19 cellular contexts compared by ENCODE assay signal in the genomic region with DNA sequence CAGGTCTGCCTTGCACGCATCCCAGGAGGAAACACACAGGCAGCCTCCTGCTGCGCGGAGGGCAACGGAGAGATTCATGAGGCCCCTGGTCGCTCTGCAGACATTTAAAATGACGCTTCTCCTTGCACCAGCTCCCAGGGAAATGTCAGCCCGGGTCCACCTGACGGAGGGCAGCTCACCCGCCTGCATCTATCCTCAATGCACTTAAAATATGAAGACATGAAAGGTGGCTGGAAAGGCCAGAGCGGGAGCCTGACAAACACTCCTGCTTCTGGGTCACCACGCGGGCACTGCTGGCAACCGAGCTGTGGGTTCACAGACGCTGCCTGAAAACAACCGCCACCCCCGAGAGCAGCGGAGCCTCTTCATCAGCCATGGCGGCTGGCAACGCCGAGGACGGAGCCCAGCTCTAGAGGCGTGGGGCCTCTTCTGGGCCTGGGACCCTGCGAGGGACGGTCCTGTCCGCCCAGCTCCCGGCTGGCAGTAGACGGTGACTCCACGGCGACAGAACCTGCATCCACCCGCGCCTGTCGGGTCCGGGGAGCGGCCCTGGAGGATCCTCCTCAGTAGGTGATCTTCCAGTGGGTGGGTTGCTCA. TPM values are rescaled to one million over a fixed set of nuclear protein-coding genes. Genes with fewer than 3 reads are reported as not detected.
DNase-seq lines count a peak whose midpoint lies in the region; ATAC-seq, FAIRE-seq and TF ChIP-seq lines count a peak whose summit lies in the region.
"Had no signal": no experiment of that assay in that cellular context is flagged by ENCODE, and none has a peak within 500 bp of the region (broad histone marks: within the 10 kb centered on the region; RNA-seq: fewer than 3 reads in every experiment).

No MANE protein-coding gene starts in this region.

- no peak overlapping the region for H3K27ac Mint-ChIP-seq in activated CD4-positive, alpha-beta memory T cell treated with anti-CD3 and anti-CD28 coated beads for 36 hours
- H3K27ac Mint-ChIP-seq: activated T-helper 17 cell treated with anti-CD3 and anti-CD28 coated beads, Interleukin-2, amount 50 U/mL, for 72 hours; mesothelial cell of epicardium; nephron had no signal

- H3K9me3 Mint-ChIP-seq in activated CD4-positive, alpha-beta memory T cell treated with anti-CD3 and anti-CD28 coated beads for 36 hours: no peaks in the 10 kb centered on the region
- H3K9me3 Mint-ChIP-seq: activated T-helper 17 cell treated with anti-CD3 and anti-CD28 coated beads, Interleukin-2, amount 50 U/mL, for 72 hours; mesothelial cell of epicardium; nephron; WTC11 had no signal

- H3K9ac ChIP-seq in kidney (ENCODE audit: low read length in 2 of 2): no peak overlapping the region

- H3K9me3 ChIP-seq in kidney (ENCODE audit: control insufficient read depth in 1 of 2, low read length in 2 of 2): no peaks in the 10 kb centered on the region
- no peaks in the 10 kb centered on the region for H3K9me3 ChIP-seq in suprapubic skin
- H3K9me3 ChIP-seq: thoracic aorta had no signal

- H3K27ac ChIP-seq in kidney (ENCODE audit: low read depth in 2 of 2, low read length in 2 of 2) (no peak overlapping the region), suprapubic skin (no peak overlapping the region)
- H3K27ac ChIP-seq: thoracic aorta had no signal

- no peak for FAIRE-seq in kidney (lab: Jason Lieb, UNC)
- FAIRE-seq: endometrium had no signal

- H3K4me1 Mint-ChIP-seq in activated CD4-positive, alpha-beta memory T cell treated with anti-CD3 and anti-CD28 coated beads for 36 hours (ENCODE audit: low read depth): peaks cover 18% of the 10 kb centered on the region
- H3K4me1 Mint-ChIP-seq: CD14-positive monocyte, mesothelial cell of epicardium, nephron, WTC11 had no signal

- H3K4me1 ChIP-seq in kidney (ENCODE audit: control insufficient read depth in 1 of 2, insufficient read depth in 1 of 2, low read depth in 1 of 2, low read length in 2 of 2): peaks cover 0 to 3% of the 10 kb centered on the region in 2 donors
- no peaks in the 10 kb centered on the region for H3K4me1 ChIP-seq in suprapubic skin

- POLR2A ChIA-PET in activated CD4-positive, alpha-beta memory T cell treated with anti-CD3 and anti-CD28 coated beads for 36 hours (lab: Charles Lee): no interaction called here

- CTCF ChIA-PET in activated CD4-positive, alpha-beta memory T cell treated with anti-CD3 and anti-CD28 coated beads for 36 hours (lab: Charles Lee): interaction anchor here (1.1 kb wide), 1 partner anchor 25 kb away, joined by 3 read pairs; no protein-coding TSS in a partner anchor

- no peaks in the 10 kb centered on the region for H3K27me3 Mint-ChIP-seq in activated CD4-positive, alpha-beta memory T cell treated with anti-CD3 and anti-CD28 coated beads for 36 hours
- H3K27me3 Mint-ChIP-seq: activated T-helper 17 cell treated with anti-CD3 and anti-CD28 coated beads, Interleukin-2, amount 50 U/mL, for 72 hours had no signal

- intact Hi-C loops in cardiac septum (cut with DNase I) (no loop called here), Right ventricle myocardium inferior (cut with DNase I) (no loop called here), kidney (cut with DNase I) (no loop called here)
- intact Hi-C loops in activated CD4-positive, alpha-beta memory T cell treated with anti-CD3 and anti-CD28 coated beads for 36 hours (cut with micrococcal nuclease): no loop called here

- peaks cover 20 to 38% of the 10 kb centered on the region in 2 donors for H3K36me3 ChIP-seq in kidney (ENCODE audit: control insufficient read depth in 1 of 2, insufficient read depth in 2 of 2, low read length in 2 of 2)
- peaks cover 62% of the 10 kb centered on the region for H3K36me3 ChIP-seq in suprapubic skin

- no peaks in the 10 kb centered on the region for H3K27me3 ChIP-seq in suprapubic skin

- DNase-seq in cardiac septum (ENCODE audit: low spot score): peak; percentile 69
- no peak for DNase-seq in Right ventricle myocardium inferior (ENCODE audit: missing footprints)
- peak; percentile 6 for DNase-seq in activated CD4-positive, alpha-beta memory T cell treated with anti-CD3 and anti-CD28 coated beads for 36 hours
- DNase-seq in kidney: peak; percentile 75
- DNase-seq in suprapubic skin (ENCODE audit: low spot score in 2 of 2): peak; percentile 59 to 66
- DNase-seq in cerebellar nuclear complex (lab: John Stamatoyannopoulos, UW): no peak
- DNase-seq in NCI-H1105 (lab: John Stamatoyannopoulos, UW): no peak
- DNase-seq: IMR-90; NCI-H1436; NCI-H510A treated with DMSO at 0.1 percent for 48 hours; stimulated activated CD4-positive, alpha-beta T cell treated with anti-CD3 and anti-CD28 coated beads, Interleukin-1b, Interleukin-23, amount 100 ng/mL, for 48 hours had no signal

- no peak for TF ChIP-seq CTCF in kidney (IDR thresholded peaks at IDR 0.05; ENCODE audit: borderline replicate concordance, extremely low read depth, insufficient read depth)
- no peak for TF ChIP-seq CTCF in suprapubic skin (IDR thresholded peaks at IDR 0.05)

- H3K4me3 ChIP-seq in kidney (ENCODE audit: low read length in 2 of 2): no peak overlapping the region
- H3K4me3 ChIP-seq in suprapubic skin: no peak overlapping the region
- H3K4me3 ChIP-seq: thoracic aorta had no signal

- no peak for TF ChIP-seq POLR2A in suprapubic skin (IDR thresholded peaks at IDR 0.05)

- TF ChIP-seq EP300 in suprapubic skin (IDR thresholded peaks at IDR 0.05): no peak

- no peak for ATAC-seq in Right ventricle myocardium inferior
- no peak for ATAC-seq in HG03039 (IDR thresholded peaks at IDR 0.05; ENCODE audit: unreplicated experiment)
- ATAC-seq: activated T-helper 17 cell treated with anti-CD3 and anti-CD28 coated beads, Interleukin-2, amount 50 U/mL, for 72 hours; WTC11 had no signal

- H3K36me3 Mint-ChIP-seq in activated CD4-positive, alpha-beta memory T cell treated with anti-CD3 and anti-CD28 coated beads for 36 hours: peaks cover 25% of the 10 kb centered on the region

- 81% methylated on average over 14 of the region's 34 CpGs for WGBS in suprapubic skin

- no peak overlapping the region for H3K4me3 Mint-ChIP-seq in activated CD4-positive, alpha-beta memory T cell treated with anti-CD3 and anti-CD28 coated beads for 36 hours
- H3K4me3 Mint-ChIP-seq: activated T-helper 17 cell treated with anti-CD3 and anti-CD28 coated beads, Interleukin-2, amount 50 U/mL, for 72 hours; mesothelial cell of epicardium; nephron; WTC11 had no signal

RNA-seq across cellular contexts. Expression of gene POFUT2, which starts 22.7 kb away (rescaled TPM):
- total RNA-seq in cardiac septum (20.1 TPM), Right ventricle myocardium inferior (16.9 TPM), kidney (30.2 TPM), suprapubic skin (10 to 100 TPM; 10.7 to 46.9 (median 20.0) TPM)
- 10 to 100 TPM; 14.3 TPM for total RNA-seq in activated CD4-positive, alpha-beta memory T cell treated with anti-CD3 and anti-CD28 coated beads for 36 hours
- 18.3 TPM for polyA plus RNA-seq in kidney (ENCODE audit: insufficient read depth, low read depth, low replicate concordance)

Comparison
In these comparisons a context has a peak if more than half of its experiments do, and no peak if none do; other contexts are left out.
1. DNase-seq: peak in cardiac septum (single experiment), activated CD4-positive, alpha-beta memory T cell treated with anti-CD3 and anti-CD28 coated beads for 36 hours (single experiment), kidney (single experiment) and suprapubic skin (2 of 2); none in Right ventricle myocardium inferior (single experiment), cerebellar nuclear complex (0 of 2) and NCI-H1105 (single experiment).